Comparison of ENCODE assay signal across 1 cellular context in the genomic region with DNA sequence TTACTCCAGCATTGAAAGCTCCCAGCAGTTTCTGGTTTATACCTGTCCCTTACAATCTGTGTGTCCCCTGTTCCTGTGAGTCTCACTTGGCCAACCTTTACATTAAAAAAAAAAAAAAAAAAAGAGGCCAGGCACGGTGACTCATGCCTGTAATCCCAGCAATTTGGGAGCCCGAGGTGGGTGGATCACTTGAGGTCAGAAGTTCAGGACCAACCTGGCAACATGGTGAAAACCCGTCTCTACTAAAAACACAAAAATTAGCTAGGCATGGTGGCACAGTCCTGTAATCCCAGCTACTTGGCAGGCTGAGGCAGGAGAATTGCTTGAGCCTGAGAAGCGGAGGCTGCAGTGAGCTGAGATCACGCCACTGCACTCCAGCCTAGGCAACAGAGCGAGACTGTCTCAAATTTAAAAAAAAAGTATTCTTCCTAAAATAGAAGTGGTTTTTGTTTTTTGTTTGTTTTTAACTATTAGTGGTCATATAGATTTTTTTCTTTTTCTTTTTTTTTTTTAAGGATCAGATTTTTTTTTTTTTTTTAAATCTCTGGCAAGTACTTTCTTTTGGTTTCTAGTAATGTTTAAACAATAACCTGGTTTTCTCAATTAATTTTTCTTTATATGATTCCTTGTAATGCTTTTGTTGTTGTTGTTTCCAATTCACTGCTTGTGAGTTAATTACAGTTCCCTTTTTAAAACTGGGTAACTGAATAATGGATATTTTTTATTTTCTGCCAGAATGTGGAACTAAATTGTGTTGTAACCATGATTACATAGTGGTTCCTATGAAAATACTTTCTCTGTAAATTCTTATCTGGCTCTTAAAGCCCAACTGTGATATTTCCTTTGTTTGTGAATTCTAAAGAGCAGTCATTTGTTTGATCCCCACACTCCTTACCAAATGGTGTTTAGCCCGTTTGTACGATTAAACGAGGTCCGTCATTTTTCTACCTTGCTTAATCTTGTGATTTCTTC.
TF ChIP-seq lines count a peak whose summit lies in the region.

No MANE protein-coding gene starts in this region.

TF ChIP-seq in HepG2, 621 proteins besides CTCF, POLR2A, EP300 and RAD21:
- TF ChIP-seq, protein P1, sequence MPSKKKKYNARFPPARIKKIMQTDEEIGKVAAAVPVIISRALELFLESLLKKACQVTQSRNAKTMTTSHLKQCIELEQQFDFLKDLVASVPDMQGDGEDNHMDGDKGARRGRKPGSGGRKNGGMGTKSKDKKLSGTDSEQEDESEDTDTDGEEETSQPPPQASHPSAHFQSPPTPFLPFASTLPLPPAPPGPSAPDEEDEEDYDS (CRISPR knock-in tag; IDR thresholded peaks at IDR 0.05) = no peak
- no peak for TF ChIP-seq HHEX (CRISPR knock-in tag; IDR thresholded peaks at IDR 0.05)
- no peak for TF ChIP-seq JUN (CRISPR knock-in tag; IDR thresholded peaks at IDR 0.05)
- TF ChIP-seq, protein P2, sequence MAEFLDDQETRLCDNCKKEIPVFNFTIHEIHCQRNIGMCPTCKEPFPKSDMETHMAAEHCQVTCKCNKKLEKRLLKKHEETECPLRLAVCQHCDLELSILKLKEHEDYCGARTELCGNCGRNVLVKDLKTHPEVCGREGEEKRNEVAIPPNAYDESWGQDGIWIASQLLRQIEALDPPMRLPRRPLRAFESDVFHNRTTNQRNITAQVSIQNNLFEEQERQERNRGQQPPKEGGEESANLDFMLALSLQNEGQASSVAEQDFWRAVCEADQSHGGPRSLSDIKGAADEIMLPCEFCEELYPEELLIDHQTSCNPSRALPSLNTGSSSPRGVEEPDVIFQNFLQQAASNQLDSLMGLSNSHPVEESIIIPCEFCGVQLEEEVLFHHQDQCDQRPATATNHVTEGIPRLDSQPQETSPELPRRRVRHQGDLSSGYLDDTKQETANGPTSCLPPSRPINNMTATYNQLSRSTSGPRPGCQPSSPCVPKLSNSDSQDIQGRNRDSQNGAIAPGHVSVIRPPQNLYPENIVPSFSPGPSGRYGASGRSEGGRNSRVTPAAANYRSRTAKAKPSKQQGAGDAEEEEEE (CRISPR knock-in tag; IDR thresholded peaks at IDR 0.05; ENCODE audit: borderline replicate concordance) = no peak
- TF ChIP-seq ZBTB42 (CRISPR knock-in tag; IDR thresholded peaks at IDR 0.05) = no peak
- no peak for TF ChIP-seq ZNF547 (CRISPR knock-in tag; IDR thresholded peaks at IDR 0.05)
- TF ChIP-seq, protein P3, sequence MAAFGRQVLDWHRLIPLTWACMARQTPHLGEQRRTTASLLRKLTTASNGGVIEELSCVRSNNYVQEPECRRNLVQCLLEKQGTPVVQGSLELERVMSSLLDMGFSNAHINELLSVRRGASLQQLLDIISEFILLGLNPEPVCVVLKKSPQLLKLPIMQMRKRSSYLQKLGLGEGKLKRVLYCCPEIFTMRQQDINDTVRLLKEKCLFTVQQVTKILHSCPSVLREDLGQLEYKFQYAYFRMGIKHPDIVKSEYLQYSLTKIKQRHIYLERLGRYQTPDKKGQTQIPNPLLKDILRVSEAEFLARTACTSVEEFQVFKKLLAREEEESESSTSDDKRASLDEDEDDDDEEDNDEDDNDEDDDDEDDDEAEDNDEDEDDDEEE (CRISPR knock-in tag; IDR thresholded peaks at IDR 0.05) = no peak
- TF ChIP-seq DR1 (CRISPR knock-in tag; IDR thresholded peaks at IDR 0.05) = no peak
- TF ChIP-seq, protein P4, sequence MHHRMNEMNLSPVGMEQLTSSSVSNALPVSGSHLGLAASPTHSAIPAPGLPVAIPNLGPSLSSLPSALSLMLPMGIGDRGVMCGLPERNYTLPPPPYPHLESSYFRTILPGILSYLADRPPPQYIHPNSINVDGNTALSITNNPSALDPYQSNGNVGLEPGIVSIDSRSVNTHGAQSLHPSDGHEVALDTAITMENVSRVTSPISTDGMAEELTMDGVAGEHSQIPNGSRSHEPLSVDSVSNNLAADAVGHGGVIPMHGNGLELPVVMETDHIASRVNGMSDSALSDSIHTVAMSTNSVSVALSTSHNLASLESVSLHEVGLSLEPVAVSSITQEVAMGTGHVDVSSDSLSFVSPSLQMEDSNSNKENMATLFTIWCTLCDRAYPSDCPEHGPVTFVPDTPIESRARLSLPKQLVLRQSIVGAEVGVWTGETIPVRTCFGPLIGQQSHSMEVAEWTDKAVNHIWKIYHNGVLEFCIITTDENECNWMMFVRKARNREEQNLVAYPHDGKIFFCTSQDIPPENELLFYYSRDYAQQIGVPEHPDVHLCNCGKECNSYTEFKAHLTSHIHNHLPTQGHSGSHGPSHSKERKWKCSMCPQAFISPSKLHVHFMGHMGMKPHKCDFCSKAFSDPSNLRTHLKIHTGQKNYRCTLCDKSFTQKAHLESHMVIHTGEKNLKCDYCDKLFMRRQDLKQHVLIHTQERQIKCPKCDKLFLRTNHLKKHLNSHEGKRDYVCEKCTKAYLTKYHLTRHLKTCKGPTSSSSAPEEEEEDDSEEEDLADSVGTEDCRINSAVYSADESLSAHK (CRISPR knock-in tag; IDR thresholded peaks at IDR 0.05; ENCODE audit: borderline replicate concordance) = no peak
- no peak for TF ChIP-seq TRIM24 (CRISPR knock-in tag; IDR thresholded peaks at IDR 0.05)
- TF ChIP-seq RBM22 (optimal IDR thresholded peaks at IDR 0.05; ENCODE audit: low read length) = no peak
- TF ChIP-seq ZNF724P (CRISPR knock-in tag; IDR thresholded peaks at IDR 0.05; ENCODE audit: borderline replicate concordance) = no peak
- TF ChIP-seq ZNF766 (CRISPR knock-in tag; IDR thresholded peaks at IDR 0.05; ENCODE audit: borderline replicate concordance) = no peak
- no peak for TF ChIP-seq KAT8 (CRISPR knock-in tag; IDR thresholded peaks at IDR 0.05)
- TF ChIP-seq ZNF713 (CRISPR knock-in tag; IDR thresholded peaks at IDR 0.05) = no peak
- TF ChIP-seq TP53 (CRISPR knock-in tag; conservative IDR thresholded peaks at IDR 0.05) = no peak
- TF ChIP-seq ZNF674 (CRISPR knock-in tag; IDR thresholded peaks at IDR 0.05; ENCODE audit: low read depth) = no peak
- TF ChIP-seq FOSL2 (CRISPR knock-in tag; IDR thresholded peaks at IDR 0.05) = no peak
- TF ChIP-seq ZNF850 (CRISPR knock-in tag; conservative IDR thresholded peaks at IDR 0.05) = no peak
- TF ChIP-seq ZNF772 (CRISPR knock-in tag; IDR thresholded peaks at IDR 0.05) = no peak
TF ChIP-seq in HepG2: peak in this region for 0.
